In the genomic region with DNA sequence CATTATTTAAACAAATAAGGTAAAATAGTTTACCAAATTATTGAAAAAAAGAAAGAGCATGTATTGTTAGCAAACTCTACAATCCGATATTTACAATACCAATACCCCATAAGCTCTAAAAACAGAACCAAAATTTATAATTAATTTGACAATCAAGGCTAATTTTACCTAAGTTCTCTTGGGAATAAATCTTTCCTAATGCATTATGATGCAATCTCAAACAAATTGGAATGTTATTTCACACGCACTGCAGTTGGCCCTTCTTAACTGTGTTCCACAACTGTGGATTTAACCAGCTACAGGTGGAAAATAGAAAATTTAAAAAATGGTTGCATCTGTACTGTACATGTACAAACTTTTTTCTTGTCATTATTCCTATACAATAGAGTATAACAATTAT, we compare ENCODE assay signal across 25 cellular contexts.
"Had no signal": no experiment of that assay in that cellular context is flagged by ENCODE, and none has a peak within 500 bp of the region (broad histone marks: within the 10 kb centered on the region; RNA-seq: fewer than 3 reads in every experiment).

No MANE protein-coding gene starts in this region.

- DNase-seq: colonic mucosa; cortex of kidney; effector CD8-positive, alpha-beta T cell; effector memory CD8-positive, alpha-beta T cell; endodermal cell; erythroblast; esophagus squamous epithelium; foreskin melanocyte; gastrocnemius medialis; glutamatergic neuron; head of caudate nucleus; heart right ventricle; hippocampal formation; left cardiac atrium; left lung; left ventricle myocardium superior; lower lobe of right lung; mesenchymal stem cell; mucosa of descending colon; naive B cell had no signal

- H3K27ac ChIP-seq: colonic mucosa, epithelial cell of prostate, esophagus squamous epithelium, gastrocnemius medialis, heart right ventricle, left lung, lower lobe of right lung had no signal

- H3K9me3 ChIP-seq: colonic mucosa, esophagus squamous epithelium, gastrocnemius medialis, heart right ventricle, lower lobe of right lung, mucosa of descending colon had no signal

- H3K4me1 ChIP-seq: colonic mucosa, esophagus squamous epithelium, gastrocnemius medialis, heart right ventricle, left lung, lower lobe of right lung had no signal

- H3K4me3 ChIP-seq: colonic mucosa, esophagus squamous epithelium, gastrocnemius medialis, heart right ventricle, left lung, lower lobe of right lung, mucosa of descending colon had no signal

- ATAC-seq: effector memory CD8-positive, alpha-beta T cell; esophagus mucosa; gastrocnemius medialis; heart right ventricle; left cardiac atrium; left lung; left ventricle myocardium superior; lower lobe of right lung; mucosa of descending colon had no signal

- H3K36me3 ChIP-seq: colonic mucosa, esophagus squamous epithelium, gastrocnemius medialis, heart right ventricle, left lung, lower lobe of right lung had no signal

- FAIRE-seq: endometrium, islet of Langerhans, keratinocyte had no signal

- H3K27me3 ChIP-seq: colonic mucosa, esophagus squamous epithelium, gastrocnemius medialis, heart right ventricle, left lung had no signal
